1 cellular context compared by ENCODE assay signal in the genomic region with DNA sequence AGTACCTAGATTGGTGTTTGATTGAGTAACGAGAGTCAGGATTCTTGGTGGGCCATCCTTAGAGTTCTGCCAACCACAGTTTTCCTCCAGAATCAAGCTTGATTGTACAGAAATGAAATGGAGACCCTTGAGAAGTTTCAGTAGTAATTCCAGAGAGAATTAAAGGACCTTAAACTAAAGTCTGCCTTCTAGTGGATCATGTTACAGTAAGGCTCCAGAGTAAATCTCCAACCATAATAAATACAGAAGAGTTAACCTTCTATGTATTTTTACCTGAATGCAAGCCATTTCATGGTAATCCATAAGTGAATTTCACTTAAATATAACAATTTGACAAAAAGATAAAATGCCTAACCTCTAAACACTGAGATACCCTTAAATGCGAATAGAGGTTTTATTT.
TF ChIP-seq lines count a peak whose summit lies in the region.

No MANE protein-coding gene starts in this region.

TF ChIP-seq in GM23338, 12 proteins besides CTCF, POLR2A, EP300 and RAD21 (continued from another document):
- TF ChIP-seq REST (IDR thresholded peaks at IDR 0.05; ENCODE audit: unreplicated experiment) = no peak
- TF ChIP-seq CREB1 (CRISPR knock-in tag; IDR thresholded peaks at IDR 0.05; ENCODE audit: low read depth) = no peak
- no peak for TF ChIP-seq ZNF114 (CRISPR knock-in tag; IDR thresholded peaks at IDR 0.05)
- no peak for TF ChIP-seq ZNF462 (CRISPR knock-in tag; IDR thresholded peaks at IDR 0.05)
- TF ChIP-seq ZNF331 (CRISPR knock-in tag; IDR thresholded peaks at IDR 0.05; ENCODE audit: low read depth) = no peak
- TF ChIP-seq EZH2 (IDR thresholded peaks at IDR 0.05; ENCODE audit: low read depth, unreplicated experiment) = no peak
- no peak for TF ChIP-seq ETS1 (IDR thresholded peaks at IDR 0.05)
- TF ChIP-seq POLR2AphosphoS5 (IDR thresholded peaks at IDR 0.05; ENCODE audit: low read depth) = no peak
- TF ChIP-seq EZH2phosphoT487 (IDR thresholded peaks at IDR 0.05; ENCODE audit: unreplicated experiment) = no peak
